ENCODE assay signal across 8 cellular contexts in the genomic region with DNA sequence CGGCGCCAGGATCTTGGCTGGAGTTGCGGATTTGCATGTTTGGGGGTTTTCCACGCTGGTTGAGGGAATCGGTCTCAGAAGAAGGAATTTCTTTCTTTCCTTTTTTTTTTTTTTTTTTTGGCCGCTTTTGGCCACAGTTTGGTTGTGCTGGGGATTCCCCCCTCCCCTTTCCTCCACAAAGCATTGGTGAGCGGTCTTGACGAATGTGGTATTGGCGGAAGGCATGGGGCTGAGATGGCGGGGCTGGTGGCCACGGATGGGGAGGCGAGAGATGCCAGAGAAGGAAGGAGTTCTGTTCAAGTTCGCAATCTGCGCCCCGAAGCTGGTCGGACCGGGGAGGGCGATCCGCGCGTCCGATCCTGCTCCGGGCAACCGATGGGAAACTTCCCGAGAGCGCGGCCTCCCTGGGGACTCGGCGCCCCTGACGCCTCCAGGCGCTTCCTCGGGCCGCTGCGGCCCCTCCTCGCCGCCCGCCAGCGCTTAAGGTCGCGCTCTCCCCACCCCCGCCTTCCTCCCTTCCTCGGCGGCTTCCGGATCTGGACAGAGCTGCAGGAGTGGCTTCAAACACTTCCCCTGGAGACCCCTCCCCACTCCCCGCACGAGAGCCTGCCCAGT. TPM values are rescaled to one million over a fixed set of nuclear protein-coding genes. Genes with fewer than 3 reads are reported as not detected.
DNase-seq lines count a peak whose midpoint lies in the region; ATAC-seq, FAIRE-seq and TF ChIP-seq lines count a peak whose summit lies in the region.

No MANE protein-coding gene starts in this region.

- H4K91ac ChIP-seq in H9 (ENCODE audit: insufficient read length, low read depth, low read length): no peak overlapping the region

- no peak for FAIRE-seq in D721Med (lab: Jason Lieb, UNC)

- peak overlapping the region; percentile 58 to 95 for H3K4me3 Mint-ChIP-seq in H9

- intact Hi-C loops in ascending aorta (cut with DNase I) (no loop called here), testis (cut with DNase I; ENCODE audit: low total_unique reads) (no loop called here)

- H3K4me2 ChIP-seq in H9 (ENCODE audit: insufficient read depth, insufficient read length, low read length): peak overlapping the region; percentile 54

- no peak overlapping the region for H2BK5ac ChIP-seq in H9 (ENCODE audit: insufficient read length, low read length)

- H3K4me3 ChIP-seq in ascending aorta (peak overlapping the region; percentile 48 to 69), testis (peak overlapping the region; percentile 51 to 59)

- H3K18ac ChIP-seq in H9 (ENCODE audit: insufficient read length, low read depth, low read length): no peak overlapping the region

- peaks cover 28 to 45% of the 10 kb centered on the region in 2 experiments for H3K4me1 Mint-ChIP-seq in H9

- no peak overlapping the region for H3K23ac ChIP-seq in H9 (ENCODE audit: insufficient read length, low read depth, low read length)

- TF ChIP-seq CTCF in H9 (conservative IDR thresholded peaks at IDR 0.05): no peak
- TF ChIP-seq CTCF in ascending aorta (IDR thresholded peaks at IDR 0.05): no peak
- no peak for TF ChIP-seq CTCF in testis (IDR thresholded peaks at IDR 0.05)
- TF ChIP-seq CTCF in D721Med (IDR thresholded peaks at IDR 0.05; ENCODE audit: insufficient read depth, missing control alignments): no peak

- H3K14ac ChIP-seq in H9 (ENCODE audit: insufficient read depth, low read length): no peak overlapping the region

- H3K4ac ChIP-seq in H9 (ENCODE audit: low read depth, low read length): no peak overlapping the region

- H3K4me1 ChIP-seq in H9 (ENCODE audit: insufficient read depth, low read length) (no peaks in the 10 kb centered on the region; the same call in 1 of the 2 replicates), ascending aorta (peaks cover 6 to 16% of the 10 kb centered on the region in 2 donors), testis (peaks cover 28% of the 10 kb centered on the region)

- TF ChIP-seq POLR2A in testis (IDR thresholded peaks at IDR 0.05): no peak

- DNase-seq in CMK (ENCODE audit: low read depth): peak; percentile 38
- peak; percentile 86 for DNase-seq in H9
- DNase-seq in ascending aorta (ENCODE audit: low spot score in 2 of 2): no peak
- DNase-seq in islet precursor cell: peak; percentile 92
- DNase-seq in testis: no peak
- no peak for DNase-seq in activated gamma-delta T cell (lab: John Stamatoyannopoulos, UW)
- no peak for DNase-seq in D721Med (ENCODE audit: insufficient read length, low spot score)

- H3T11ph ChIP-seq in H9 (ENCODE audit: low read length): no peak overlapping the region

- no peak overlapping the region for H3K27ac Mint-ChIP-seq in H9

- H3K9me3 ChIP-seq in H9 (ENCODE audit: control insufficient read depth, low read depth, low read length) (no peaks in the 10 kb centered on the region), ascending aorta (no peaks in the 10 kb centered on the region), testis (no peaks in the 10 kb centered on the region)

- H3K36me3 Mint-ChIP-seq in H9 (ENCODE audit: insufficient read depth in 1 of 3, low read depth in 3 of 3): peaks cover 0 to 2% (median 0%) of the 10 kb centered on the region in 3 experiments; a peak in 2 of 7 replicates

- H3K79me2 ChIP-seq in H9 (ENCODE audit: insufficient read depth, low read length): no peaks in the 10 kb centered on the region

- H2AFZ ChIP-seq in H9 (ENCODE audit: low read length): no peak overlapping the region

- H2BK12ac ChIP-seq in H9 (ENCODE audit: insufficient read length, low read depth, low read length): no peak overlapping the region

- H3K27me3 ChIP-seq in H9 (ENCODE audit: insufficient read depth, low read length): peaks cover 89% of the 10 kb centered on the region
- no peaks in the 10 kb centered on the region for H3K27me3 ChIP-seq in ascending aorta
- no peaks in the 10 kb centered on the region for H3K27me3 ChIP-seq in testis

- H3K27ac ChIP-seq in H9 (ENCODE audit: insufficient read length, low read depth, low read length): no peak overlapping the region
- no peak overlapping the region for H3K27ac ChIP-seq in ascending aorta
- H3K27ac ChIP-seq in testis: peak overlapping the region in 1 of 2 donors; percentile 50

- no peaks in the 10 kb centered on the region for H4K20me1 ChIP-seq in H9 (ENCODE audit: control insufficient read depth, insufficient read depth, insufficient read length)

- no peak overlapping the region for H4K5ac ChIP-seq in H9 (ENCODE audit: insufficient read length, low read depth, low read length)

- H4K8ac ChIP-seq in H9 (replicated peaks; ENCODE audit: insufficient read length, low read depth, low read length): no peak overlapping the region

- no peak for ATAC-seq in GM21360 (IDR thresholded peaks at IDR 0.05; ENCODE audit: unreplicated experiment)

- H3K79me1 ChIP-seq in H9 (ENCODE audit: insufficient read depth, low read depth, low read length, poor library complexity, severe bottlenecking): no peaks in the 10 kb centered on the region

- H2AK5ac ChIP-seq in H9 (ENCODE audit: insufficient read length, low read length): no peak overlapping the region

- H3K9me3 Mint-ChIP-seq in H9: no peaks in the 10 kb centered on the region; a peak in 1 of 5 replicates

- H3K9ac ChIP-seq in H9 (ENCODE audit: extremely low read depth, insufficient read length, low read length): no peak overlapping the region

- H3K27me3 Mint-ChIP-seq in H9 (ENCODE audit: low read depth): peaks cover 100% of the 10 kb centered on the region

- H3K56ac ChIP-seq in H9 (ENCODE audit: insufficient read length, low read depth, low read length): no peak overlapping the region

- H2BK15ac ChIP-seq in H9 (ENCODE audit: low read depth, low read length): no peak overlapping the region

- no peak overlapping the region for H2BK120ac ChIP-seq in H9 (ENCODE audit: low read depth, low read length, poor library complexity, severe bottlenecking)

- H2BK20ac ChIP-seq in H9 (ENCODE audit: low read depth, low read length, poor library complexity, severe bottlenecking): no peak overlapping the region

- WGBS in H9 (ENCODE audit: extremely low coverage, insufficient read length, low lambda C conversion rate): no CpG with 5 or more reads among the region's 46 CpGs
- 0 to 7% methylated on average over 9 to 45 of the region's 46 CpGs for WGBS in testis, 2 donors

- H3K36me3 ChIP-seq in ascending aorta (no peaks in the 10 kb centered on the region), testis (ENCODE audit: low read depth, missing control alignments) (no peaks in the 10 kb centered on the region)

- H3K23me2 ChIP-seq in H9 (ENCODE audit: insufficient read length, low read depth, low read length, poor library complexity, severe bottlenecking): peaks cover 9% of the 10 kb centered on the region

RNA-seq across cellular contexts. Expression of a gene that starts 43.2 kb away (rescaled TPM):
- total RNA-seq in H9 (2021) (1.5 and 1.9 TPM in 2 replicates), ascending aorta (24.7 TPM), testis (10 to 100 TPM; 42.8 to 44.5 TPM)
- 17.5 TPM for polyA plus RNA-seq in testis (ENCODE audit: insufficient read depth, low read depth, low replicate concordance)

Comparison
In these comparisons a context has a peak if more than half of its experiments do, and no peak if none do; other contexts are left out.
1. DNase-seq: peak in CMK (single experiment), H9 (single experiment) and islet precursor cell (single experiment); none in ascending aorta (0 of 2), testis (single experiment), activated gamma-delta T cell (single experiment) and D721Med (single experiment).